In genomic region chr10:15305161-15305560, GRCh38 we compare ENCODE assay signal across 9 cellular contexts.
"Had no signal": no experiment of that assay in that cellular context is flagged by ENCODE, and none has a peak within 500 bp of the region (broad histone marks: within the 10 kb centered on the region; RNA-seq: fewer than 3 reads in every experiment).

No MANE protein-coding gene starts in this region.

- H3K36me3 ChIP-seq: HAP-1 had no signal

- H3K9me3 ChIP-seq: HAP-1 had no signal

- ATAC-seq: GM23338, HCT116 had no signal

- H3K4me3 ChIP-seq: GM23248, GM23338, HAP-1 had no signal

- DNase-seq: GM23248, GOT3, H7, H9, HCEC 1CT, HFFc6 had no signal
